Comparison of ENCODE assay signal across 8 cellular contexts in genomic region chr10:121371836-121372235, GRCh38.
"Had no signal": no experiment of that assay in that cellular context is flagged by ENCODE, and none has a peak within 500 bp of the region (broad histone marks: within the 10 kb centered on the region; RNA-seq: fewer than 3 reads in every experiment).

No MANE protein-coding gene starts in this region.

- ATAC-seq: K562 had no signal

- H3K36me3 Mint-ChIP-seq: IgD-negative memory B cell had no signal

- H3K9ac ChIP-seq: KMS-11 had no signal

- H3K4me3 ChIP-seq: K562 had no signal

- H3K27ac ChIP-seq: HL-60, KMS-11 had no signal

- H3K4me3 Mint-ChIP-seq: IgD-negative memory B cell had no signal

- H3K4me2 ChIP-seq: KMS-11 had no signal

- DNase-seq: IMR-90, KBM-7, KG1 had no signal

- FAIRE-seq: HTR-8/SVneo, K562 had no signal

- H3K27ac Mint-ChIP-seq: IgD-negative memory B cell had no signal

- H3K27me3 Mint-ChIP-seq: IgD-negative memory B cell had no signal

- H3K4me1 Mint-ChIP-seq: IgD-negative memory B cell had no signal
